In the genomic region with DNA sequence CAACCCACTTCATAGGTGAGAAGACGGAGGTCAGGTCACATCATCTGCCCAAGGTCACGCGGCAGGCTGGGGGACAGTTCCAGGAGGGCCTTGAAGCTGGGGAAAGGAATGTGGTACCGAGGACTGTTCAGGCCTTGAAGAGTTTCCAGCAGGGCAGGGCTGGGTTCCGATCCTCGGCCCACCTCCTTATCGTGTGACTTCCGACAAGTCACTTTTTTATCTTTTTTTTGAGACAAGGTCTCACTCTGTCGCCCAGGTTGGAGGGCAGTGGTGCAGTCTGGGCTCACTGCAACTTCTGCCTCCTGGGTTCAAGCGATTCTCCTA, we compare ENCODE assay signal across 8 cellular contexts. TPM values are rescaled to one million over a fixed set of nuclear protein-coding genes. Genes with fewer than 3 reads are reported as not detected.
A peak's percentile ranks its signal among the peaks of the same experiment; 100 is the strongest.
DNase-seq lines count a peak whose midpoint lies in the region; ATAC-seq and TF ChIP-seq lines count a peak whose summit lies in the region.

No MANE protein-coding gene starts in this region.

- H3K36me3 Mint-ChIP-seq in osteocyte (ENCODE audit: unreplicated experiment), result no peaks in the 10 kb centered on the region

- H3K36me3 ChIP-seq in GM06990 (ENCODE audit: control insufficient read depth, insufficient read depth, low read length) (peaks cover 13% of the 10 kb centered on the region), esophagus muscularis mucosa (peaks cover 15 to 48% (median 28%) of the 10 kb centered on the region in 4 donors)

- H3K27me3 Mint-ChIP-seq in osteocyte (ENCODE audit: unreplicated experiment), result no peaks in the 10 kb centered on the region

- WGBS in esophagus muscularis mucosa, result 14% methylated on average over 10 of the region's 10 CpGs

- H3K4me3 Mint-ChIP-seq in osteocyte (ENCODE audit: unreplicated experiment), result peak overlapping the region; percentile 95

- H3K27ac ChIP-seq in esophagus muscularis mucosa (replicated peaks in 1 of 4), result peak overlapping the region; percentile 90 to 95 (median 92)

- H3K4me1 ChIP-seq in esophagus muscularis mucosa, result peaks cover 34 to 45% (median 39%) of the 10 kb centered on the region in 4 donors

- no peak for TF ChIP-seq CTCF in GM06990 (IDR thresholded peaks at IDR 0.05; ENCODE audit: insufficient read depth, low read length, poor library complexity, severe bottlenecking)
- TF ChIP-seq CTCF in esophagus muscularis mucosa (IDR thresholded peaks at IDR 0.05), result no peak
- TF ChIP-seq CTCF in osteocyte (IDR thresholded peaks at IDR 0.05), result no peak

- no peaks in the 10 kb centered on the region for H3K9me3 ChIP-seq in esophagus muscularis mucosa

- H3K27me3 ChIP-seq in GM06990 (replicated peaks; ENCODE audit: control insufficient read depth, insufficient read depth, low read length) (no peaks in the 10 kb centered on the region), esophagus muscularis mucosa (no peaks in the 10 kb centered on the region)

- H3K4me1 Mint-ChIP-seq in osteocyte (ENCODE audit: unreplicated experiment), result peaks cover 50% of the 10 kb centered on the region

- H3K27ac Mint-ChIP-seq in osteocyte (ENCODE audit: unreplicated experiment), result peak overlapping the region; percentile 83

- peak overlapping the region; percentile 91 for H3K4me3 ChIP-seq in GM06990 (replicated peaks; ENCODE audit: low read depth, low read length)
- peak overlapping the region; percentile 76 to 99 (median 86) for H3K4me3 ChIP-seq in esophagus muscularis mucosa

- DNase-seq in GM06990 (ENCODE audit: extremely low read depth, insufficient read length) (no peak), esophagus muscularis mucosa (ENCODE audit: extremely low spot score) (no peak), osteocyte (ENCODE audit: extremely low spot score, unreplicated experiment) (no peak), retina (no peak), DMS114 treated with DMSO at 0.1 percent for 48 hours (lab: John Stamatoyannopoulos, UW; ENCODE audit: unreplicated experiment) (no peak), RPMI8226 (no peak)

- H3K9me3 Mint-ChIP-seq in osteocyte (ENCODE audit: unreplicated experiment), result no peaks in the 10 kb centered on the region

- no peak for TF ChIP-seq EP300 in esophagus muscularis mucosa (IDR thresholded peaks at IDR 0.05)

- intact Hi-C loops in esophagus muscularis mucosa (cut with DNase I), result no loop called here

- ATAC-seq in SK-N-SH treated with all-trans-retinoic acid at 6 μM for 48 hours, result peak; percentile 4
- ATAC-seq in GM21723 (IDR thresholded peaks at IDR 0.05; ENCODE audit: unreplicated experiment), result no peak

- TF ChIP-seq POLR2A in esophagus muscularis mucosa (IDR thresholded peaks at IDR 0.05; ENCODE audit: low read depth), result no peak

TF ChIP-seq in SK-N-SH treated with all-trans-retinoic acid at 6 μM for 48 hours, 23 proteins besides CTCF, POLR2A, EP300 and RAD21 (continues in another document):
- TF ChIP-seq RARB (CRISPR knock-in tag; IDR thresholded peaks at IDR 0.05) (no peak), ESRRG (CRISPR knock-in tag; IDR thresholded peaks at IDR 0.05) (no peak), ZC3H10 (CRISPR knock-in tag; IDR thresholded peaks at IDR 0.05) (no peak), ZNF70 (CRISPR knock-in tag; IDR thresholded peaks at IDR 0.05) (no peak), CSDC2 (CRISPR knock-in tag; IDR thresholded peaks at IDR 0.05) (no peak), OSR1 (CRISPR knock-in tag; IDR thresholded peaks at IDR 0.05) (no peak), ZFP3 (CRISPR knock-in tag; IDR thresholded peaks at IDR 0.05) (no peak), TOX (CRISPR knock-in tag; IDR thresholded peaks at IDR 0.05; ENCODE audit: borderline replicate concordance) (no peak), SNAI2 (CRISPR knock-in tag; IDR thresholded peaks at IDR 0.05) (no peak), ZNF8 (CRISPR knock-in tag; IDR thresholded peaks at IDR 0.05) (no peak)
- TF ChIP-seq, protein P1, sequence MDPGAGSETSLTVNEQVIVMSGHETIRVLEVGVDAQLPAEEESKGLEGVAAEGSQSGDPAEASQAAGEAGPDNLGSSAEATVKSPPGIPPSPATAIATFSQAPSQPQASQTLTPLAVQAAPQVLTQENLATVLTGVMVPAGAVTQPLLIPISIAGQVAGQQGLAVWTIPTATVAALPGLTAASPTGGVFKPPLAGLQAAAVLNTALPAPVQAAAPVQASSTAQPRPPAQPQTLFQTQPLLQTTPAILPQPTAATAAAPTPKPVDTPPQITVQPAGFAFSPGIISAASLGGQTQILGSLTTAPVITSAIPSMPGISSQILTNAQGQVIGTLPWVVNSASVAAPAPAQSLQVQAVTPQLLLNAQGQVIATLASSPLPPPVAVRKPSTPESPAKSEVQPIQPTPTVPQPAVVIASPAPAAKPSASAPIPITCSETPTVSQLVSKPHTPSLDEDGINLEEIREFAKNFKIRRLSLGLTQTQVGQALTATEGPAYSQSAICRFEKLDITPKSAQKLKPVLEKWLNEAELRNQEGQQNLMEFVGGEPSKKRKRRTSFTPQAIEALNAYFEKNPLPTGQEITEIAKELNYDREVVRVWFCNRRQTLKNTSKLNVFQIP (CRISPR knock-in tag; IDR thresholded peaks at IDR 0.05; ENCODE audit: borderline replicate concordance, low read depth), result no peak
- TF ChIP-seq, protein P2, sequence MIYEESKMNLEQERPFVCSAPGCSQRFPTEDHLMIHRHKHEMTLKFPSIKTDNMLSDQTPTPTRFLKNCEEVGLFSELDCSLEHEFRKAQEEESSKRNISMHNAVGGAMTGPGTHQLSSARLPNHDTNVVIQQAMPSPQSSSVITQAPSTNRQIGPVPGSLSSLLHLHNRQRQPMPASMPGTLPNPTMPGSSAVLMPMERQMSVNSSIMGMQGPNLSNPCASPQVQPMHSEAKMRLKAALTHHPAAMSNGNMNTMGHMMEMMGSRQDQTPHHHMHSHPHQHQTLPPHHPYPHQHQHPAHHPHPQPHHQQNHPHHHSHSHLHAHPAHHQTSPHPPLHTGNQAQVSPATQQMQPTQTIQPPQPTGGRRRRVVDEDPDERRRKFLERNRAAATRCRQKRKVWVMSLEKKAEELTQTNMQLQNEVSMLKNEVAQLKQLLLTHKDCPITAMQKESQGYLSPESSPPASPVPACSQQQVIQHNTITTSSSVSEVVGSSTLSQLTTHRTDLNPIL (CRISPR knock-in tag; IDR thresholded peaks at IDR 0.05; ENCODE audit: low read depth), result no peak
- TF ChIP-seq, protein P3, sequence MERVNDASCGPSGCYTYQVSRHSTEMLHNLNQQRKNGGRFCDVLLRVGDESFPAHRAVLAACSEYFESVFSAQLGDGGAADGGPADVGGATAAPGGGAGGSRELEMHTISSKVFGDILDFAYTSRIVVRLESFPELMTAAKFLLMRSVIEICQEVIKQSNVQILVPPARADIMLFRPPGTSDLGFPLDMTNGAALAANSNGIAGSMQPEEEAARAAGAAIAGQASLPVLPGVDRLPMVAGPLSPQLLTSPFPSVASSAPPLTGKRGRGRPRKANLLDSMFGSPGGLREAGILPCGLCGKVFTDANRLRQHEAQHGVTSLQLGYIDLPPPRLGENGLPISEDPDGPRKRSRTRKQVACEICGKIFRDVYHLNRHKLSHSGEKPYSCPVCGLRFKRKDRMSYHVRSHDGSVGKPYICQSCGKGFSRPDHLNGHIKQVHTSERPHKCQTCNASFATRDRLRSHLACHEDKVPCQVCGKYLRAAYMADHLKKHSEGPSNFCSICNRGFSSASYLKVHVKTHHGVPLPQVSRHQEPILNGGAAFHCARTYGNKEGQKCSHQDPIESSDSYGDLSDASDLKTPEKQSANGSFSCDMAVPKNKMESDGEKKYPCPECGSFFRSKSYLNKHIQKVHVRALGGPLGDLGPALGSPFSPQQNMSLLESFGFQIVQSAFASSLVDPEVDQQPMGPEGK (CRISPR knock-in tag; IDR thresholded peaks at IDR 0.05; ENCODE audit: borderline replicate concordance), result no peak
- TF ChIP-seq, protein P4, sequence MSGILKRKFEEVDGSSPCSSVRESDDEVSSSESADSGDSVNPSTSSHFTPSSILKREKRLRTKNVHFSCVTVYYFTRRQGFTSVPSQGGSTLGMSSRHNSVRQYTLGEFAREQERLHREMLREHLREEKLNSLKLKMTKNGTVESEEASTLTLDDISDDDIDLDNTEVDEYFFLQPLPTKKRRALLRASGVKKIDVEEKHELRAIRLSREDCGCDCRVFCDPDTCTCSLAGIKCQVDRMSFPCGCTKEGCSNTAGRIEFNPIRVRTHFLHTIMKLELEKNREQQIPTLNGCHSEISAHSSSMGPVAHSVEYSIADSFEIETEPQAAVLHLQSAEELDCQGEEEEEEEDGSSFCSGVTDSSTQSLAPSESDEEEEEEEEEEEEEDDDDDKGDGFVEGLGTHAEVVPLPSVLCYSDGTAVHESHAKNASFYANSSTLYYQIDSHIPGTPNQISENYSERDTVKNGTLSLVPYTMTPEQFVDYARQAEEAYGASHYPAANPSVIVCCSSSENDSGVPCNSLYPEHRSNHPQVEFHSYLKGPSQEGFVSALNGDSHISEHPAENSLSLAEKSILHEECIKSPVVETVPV (CRISPR knock-in tag; IDR thresholded peaks at IDR 0.05), result no peak
- TF ChIP-seq, protein P5, sequence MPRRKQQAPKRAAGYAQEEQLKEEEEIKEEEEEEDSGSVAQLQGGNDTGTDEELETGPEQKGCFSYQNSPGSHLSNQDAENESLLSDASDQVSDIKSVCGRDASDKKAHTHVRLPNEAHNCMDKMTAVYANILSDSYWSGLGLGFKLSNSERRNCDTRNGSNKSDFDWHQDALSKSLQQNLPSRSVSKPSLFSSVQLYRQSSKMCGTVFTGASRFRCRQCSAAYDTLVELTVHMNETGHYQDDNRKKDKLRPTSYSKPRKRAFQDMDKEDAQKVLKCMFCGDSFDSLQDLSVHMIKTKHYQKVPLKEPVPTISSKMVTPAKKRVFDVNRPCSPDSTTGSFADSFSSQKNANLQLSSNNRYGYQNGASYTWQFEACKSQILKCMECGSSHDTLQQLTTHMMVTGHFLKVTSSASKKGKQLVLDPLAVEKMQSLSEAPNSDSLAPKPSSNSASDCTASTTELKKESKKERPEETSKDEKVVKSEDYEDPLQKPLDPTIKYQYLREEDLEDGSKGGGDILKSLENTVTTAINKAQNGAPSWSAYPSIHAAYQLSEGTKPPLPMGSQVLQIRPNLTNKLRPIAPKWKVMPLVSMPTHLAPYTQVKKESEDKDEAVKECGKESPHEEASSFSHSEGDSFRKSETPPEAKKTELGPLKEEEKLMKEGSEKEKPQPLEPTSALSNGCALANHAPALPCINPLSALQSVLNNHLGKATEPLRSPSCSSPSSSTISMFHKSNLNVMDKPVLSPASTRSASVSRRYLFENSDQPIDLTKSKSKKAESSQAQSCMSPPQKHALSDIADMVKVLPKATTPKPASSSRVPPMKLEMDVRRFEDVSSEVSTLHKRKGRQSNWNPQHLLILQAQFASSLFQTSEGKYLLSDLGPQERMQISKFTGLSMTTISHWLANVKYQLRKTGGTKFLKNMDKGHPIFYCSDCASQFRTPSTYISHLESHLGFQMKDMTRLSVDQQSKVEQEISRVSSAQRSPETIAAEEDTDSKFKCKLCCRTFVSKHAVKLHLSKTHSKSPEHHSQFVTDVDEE (CRISPR knock-in tag; IDR thresholded peaks at IDR 0.05), result no peak

RNA-seq across cellular contexts. Expression of a gene that starts 0.6 kb away (rescaled TPM):
- total RNA-seq in esophagus muscularis mucosa, result 100 to 1,000 TPM; 178 to 271 (median 198) TPM
- total RNA-seq in osteocyte, result 134 and 143 TPM in 2 replicates

RNA-seq across cellular contexts. Expression of a gene that starts 7.7 kb away (rescaled TPM):
- total RNA-seq in esophagus muscularis mucosa (100 to 1,000 TPM in 1 of 4 donors, 10 to 100 TPM in 3; 61.6 to 124 (median 81.4) TPM), osteocyte (53.0 and 54.2 TPM in 2 replicates)

RNA-seq across cellular contexts. Expression of a gene that starts 21.0 kb away (rescaled TPM):
- total RNA-seq in esophagus muscularis mucosa, result 10 to 100 TPM; 10.6 to 17.2 (median 12.6) TPM
- total RNA-seq in osteocyte, result 4.7 and 6.5 TPM in 2 replicates

RNA-seq across cellular contexts. Expression of a gene that starts 27.2 kb away (rescaled TPM):
- total RNA-seq in esophagus muscularis mucosa (10 to 100 TPM; 16.6 to 38.4 (median 31.6) TPM), osteocyte (26.0 and 29.3 TPM in 2 replicates)
